In the genomic region with DNA sequence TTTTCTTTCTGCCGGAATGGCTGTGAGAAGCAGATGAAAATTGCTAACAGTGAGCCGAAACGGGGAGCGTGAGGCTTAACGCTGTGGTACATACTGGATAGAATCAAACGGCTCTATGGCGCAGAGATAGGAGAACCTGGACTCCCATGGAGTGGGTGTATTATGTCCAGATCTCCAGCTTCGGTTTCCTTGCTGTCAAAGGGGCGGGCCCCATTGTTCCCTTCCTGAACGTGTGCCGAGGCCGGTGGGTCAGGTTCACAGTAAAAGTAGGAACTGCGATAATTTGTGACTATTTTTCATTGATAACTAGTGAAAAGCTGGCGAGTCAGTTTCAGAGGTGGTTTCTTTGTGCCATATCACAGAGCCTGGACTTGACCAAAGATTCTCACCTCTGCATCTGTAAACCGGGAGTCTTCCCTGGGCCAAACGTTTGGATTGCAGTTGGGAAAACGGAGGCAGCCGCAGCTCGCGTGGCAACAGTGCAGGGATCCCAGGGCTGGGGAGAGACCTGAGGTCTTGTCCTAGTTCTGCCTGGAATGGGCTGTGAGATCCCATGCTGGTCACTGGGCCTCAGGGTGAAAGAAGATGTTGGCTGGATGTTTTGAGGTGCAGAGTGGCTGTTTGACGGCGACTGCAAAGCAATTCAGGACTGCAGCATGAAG, we compare ENCODE assay signal across 9 cellular contexts. TPM values are rescaled to one million over a fixed set of nuclear protein-coding genes. Genes with fewer than 3 reads are reported as not detected.
A peak's percentile ranks its signal among the peaks of the same experiment; 100 is the strongest.
DNase-seq lines count a peak whose midpoint lies in the region; ATAC-seq and TF ChIP-seq lines count a peak whose summit lies in the region.
"Had no signal": no experiment of that assay in that cellular context is flagged by ENCODE, and none has a peak within 500 bp of the region (broad histone marks: within the 10 kb centered on the region; RNA-seq: fewer than 3 reads in every experiment).

No MANE protein-coding gene starts in this region.

- H3K23ac ChIP-seq in mesendoderm (ENCODE audit: low read length), result peak overlapping the region; percentile 85

- no peak for DNase-seq in HL-60 (ENCODE audit: low read depth in 1 of 2, low spot score in 1 of 2)
- no peak for DNase-seq in body of pancreas
- DNase-seq in mesendoderm, result no peak
- no peak for DNase-seq in NCI-H2081 (lab: John Stamatoyannopoulos, UW)
- no peak for DNase-seq in stimulated activated CD4-positive, alpha-beta T cell treated with anti-CD3 and anti-CD28 coated beads, Interleukin-2, amount 100 ng/mL, for 48 hours

- peak overlapping the region; percentile 82 for H2BK5ac ChIP-seq in mesendoderm (ENCODE audit: low read length)

- H2BK15ac ChIP-seq in mesendoderm (replicated peaks; ENCODE audit: low read depth), result no peak overlapping the region

- no peaks in the 10 kb centered on the region for H3K27me3 ChIP-seq in HL-60 (ENCODE audit: insufficient read depth, poor library complexity, severe bottlenecking)
- H3K27me3 ChIP-seq in body of pancreas, result no peaks in the 10 kb centered on the region
- no peaks in the 10 kb centered on the region for H3K27me3 ChIP-seq in mesendoderm (ENCODE audit: insufficient read depth, low read length, poor library complexity)

- peak overlapping the region; percentile 89 for H3K4ac ChIP-seq in mesendoderm (ENCODE audit: low read depth, low read length)

- H4K5ac ChIP-seq in mesendoderm (ENCODE audit: low read length), result peak overlapping the region; percentile 98

- intact Hi-C loops in body of pancreas (cut with DNase I), result loop anchor here (5.0 kb wide), 1 partner anchor 137 kb away; no protein-coding TSS in a partner anchor

- TF ChIP-seq CTCF in 22Rv1 (IDR thresholded peaks at IDR 0.05) (no peak), HL-60 (IDR thresholded peaks at IDR 0.05; ENCODE audit: insufficient read depth, low read length) (no peak), body of pancreas (IDR thresholded peaks at IDR 0.05) (no peak)

- no peaks in the 10 kb centered on the region for H3K9me3 ChIP-seq in body of pancreas

- H3K56ac ChIP-seq in mesendoderm (ENCODE audit: low read length), result peak overlapping the region; percentile 100

- H3K4me2 ChIP-seq in mesendoderm (ENCODE audit: low read length), result peak overlapping the region; percentile 51

- 1 to 2% methylated on average over 19 to 22 of the region's 22 CpGs for WGBS in body of pancreas, 2 donors
- no CpG with 5 or more reads among the region's 22 CpGs for WGBS in mesendoderm (ENCODE audit: extremely low coverage, insufficient coverage, low lambda C conversion rate)

- H2AK5ac ChIP-seq in mesendoderm (ENCODE audit: low read length), result peak overlapping the region; percentile 100

- H4K8ac ChIP-seq in mesendoderm (ENCODE audit: low read depth, low read length), result no peak overlapping the region

- peak overlapping the region; percentile 100 for H3K9ac ChIP-seq in mesendoderm (ENCODE audit: low read length)

- peaks cover 29% of the 10 kb centered on the region for H3K79me2 ChIP-seq in mesendoderm (ENCODE audit: control insufficient read depth, insufficient read depth, low read length)

- H3K27ac ChIP-seq in 22Rv1 (peak overlapping the region; percentile 84), HL-60 (replicated peaks) (peak overlapping the region; percentile 97), body of pancreas (peak overlapping the region in 3 of 4 donors; percentile 77 to 93 (median 91)), mesendoderm (ENCODE audit: low read depth, low read length) (peak overlapping the region; percentile 18)

- ATAC-seq in body of pancreas (no peak), GM21367 (IDR thresholded peaks at IDR 0.05; ENCODE audit: unreplicated experiment) (no peak), HG02610 (IDR thresholded peaks at IDR 0.05; ENCODE audit: unreplicated experiment) (no peak)

- H3K18ac ChIP-seq in mesendoderm (ENCODE audit: low read length), result peak overlapping the region; percentile 35

- H2BK120ac ChIP-seq in mesendoderm (ENCODE audit: low read depth, low read length), result no peak overlapping the region

- H3K79me1 ChIP-seq in mesendoderm (ENCODE audit: low read length), result peaks cover 13% of the 10 kb centered on the region

- H3K4me3 ChIP-seq in HL-60 (replicated peaks; ENCODE audit: insufficient read depth, low read length) (peak overlapping the region; percentile 57), body of pancreas (peak overlapping the region; percentile 71 to 92), mesendoderm (ENCODE audit: low read length) (peak overlapping the region; percentile 100)

- H3K4me1 ChIP-seq in body of pancreas, result peaks cover 33% of the 10 kb centered on the region
- no peaks in the 10 kb centered on the region for H3K4me1 ChIP-seq in mesendoderm (ENCODE audit: control insufficient read depth, low read depth, low read length)

- TF ChIP-seq POLR2A in body of pancreas (IDR thresholded peaks at IDR 0.05), result no peak

- H3K36me3 ChIP-seq in body of pancreas (replicated peaks in 1 of 2; ENCODE audit: insufficient read depth in 1 of 2, low read depth in 2 of 2) (peaks cover 18 to 24% of the 10 kb centered on the region in 2 donors), mesendoderm (ENCODE audit: control insufficient read depth, insufficient read depth, low read length) (peaks cover 28% of the 10 kb centered on the region)

RNA-seq across cellular contexts. Expression of gene RPL18A, which starts 0.8 kb away (rescaled TPM):
- 1,000 to 10,000 TPM; 1,158 to 1,588 TPM for total RNA-seq in body of pancreas
- polyA plus RNA-seq in mesendoderm (2013, experiment 1 of 2), result 2,732 TPM
- 2,732 TPM for polyA plus RNA-seq in mesendoderm (2013, experiment 2 of 2)

RNA-seq across cellular contexts. Expression of gene SLC5A5, which starts 11.3 kb away (rescaled TPM):
- total RNA-seq in body of pancreas, result not detected
- polyA plus RNA-seq in mesendoderm (2013, experiment 1 of 2), result 0.08 TPM
- 0.13 TPM for polyA plus RNA-seq in mesendoderm (2013, experiment 2 of 2)
- total RNA-seq: dermis microvascular lymphatic vessel endothelial cell had no signal

RNA-seq across cellular contexts. Expression of gene JAK3, which starts 12.7 kb away (rescaled TPM):
- total RNA-seq in body of pancreas, result 1 to 10 TPM; 2.0 to 3.1 TPM
- polyA plus RNA-seq in mesendoderm (2013, experiment 1 of 2), result 1.2 TPM
- polyA plus RNA-seq in mesendoderm (2013, experiment 2 of 2), result 1.1 TPM

RNA-seq across cellular contexts. Expression of gene INSL3, which starts 39.1 kb away (rescaled TPM):
- total RNA-seq in body of pancreas, result not detected
- 0.14 TPM for polyA plus RNA-seq in mesendoderm (2013, experiment 1 of 2)
- 0.28 TPM for polyA plus RNA-seq in mesendoderm (2013, experiment 2 of 2)
- total RNA-seq: dermis microvascular lymphatic vessel endothelial cell had no signal

Comparison
In these comparisons a context has a peak if more than half of its experiments do, and no peak if none do; other contexts are left out.
1. H3K27ac ChIP-seq: peak in every context shown above with its lines; median percentile 97 in HL-60; 91 in body of pancreas; 84 in 22Rv1; 18 in mesendoderm.